ENCODE assay signal across 11 cellular contexts in genomic region chr16:49346459-49346858, GRCh38. TPM values are rescaled to one million over a fixed set of nuclear protein-coding genes. Genes with fewer than 3 reads are reported as not detected.
"Had no signal": no experiment of that assay in that cellular context is flagged by ENCODE, and none has a peak within 500 bp of the region (broad histone marks: within the 10 kb centered on the region; RNA-seq: fewer than 3 reads in every experiment).

No MANE protein-coding gene starts in this region.

- H3K4me1 ChIP-seq: HAP-1 had no signal

- H3K9me3 ChIP-seq: HAP-1 had no signal

- ATAC-seq: HCT116 had no signal

- H3K9me3 Mint-ChIP-seq: GM23338 had no signal

- H3K27ac ChIP-seq: GM23248 had no signal

- H3K36me3 ChIP-seq: HAP-1 had no signal

- DNase-seq: GOT3, H9, HCEC 1CT, HFFc6 had no signal

- H3K4me3 ChIP-seq: GM23248, GM23338, HAP-1 had no signal

- H3K4me3 Mint-ChIP-seq: GM23338, H9, HFFc6 had no signal

- H3K27ac Mint-ChIP-seq: GM23338, H9, HFFc6 had no signal

RNA-seq across cellular contexts. Expression of gene C16orf78, which starts 27.1 kb away (rescaled TPM):
- total RNA-seq: GM23248, GM23338, H1, H4, H7, H9, HFFc6 had no signal
